ENCODE assay signal across 16 cellular contexts in genomic region chr14:63486729-63487128, GRCh38. TPM values are rescaled to one million over a fixed set of nuclear protein-coding genes. Genes with fewer than 3 reads are reported as not detected.
DNase-seq lines count a peak whose midpoint lies in the region; ATAC-seq, FAIRE-seq and TF ChIP-seq lines count a peak whose summit lies in the region.
"Had no signal": no experiment of that assay in that cellular context is flagged by ENCODE, and none has a peak within 500 bp of the region (broad histone marks: within the 10 kb centered on the region; RNA-seq: fewer than 3 reads in every experiment).

No MANE protein-coding gene starts in this region.

- no peak for TF ChIP-seq EP300 in K562 (IDR thresholded peaks at IDR 0.05; ENCODE audit: low read length)

- H3K18ac ChIP-seq in H9 (ENCODE audit: insufficient read length, low read depth, low read length), result no peak overlapping the region

- H3K36me3 ChIP-seq in K562 (ENCODE audit: control insufficient read depth, insufficient read depth, low read length), result no peaks in the 10 kb centered on the region

- H3K79me1 ChIP-seq in H9 (ENCODE audit: insufficient read depth, low read depth, low read length, poor library complexity, severe bottlenecking), result peaks cover 9% of the 10 kb centered on the region

- H4K91ac ChIP-seq in H9 (ENCODE audit: insufficient read length, low read depth, low read length), result no peak overlapping the region

- no peak overlapping the region for H2AFZ ChIP-seq in H9 (ENCODE audit: low read length)
- H2AFZ ChIP-seq in K562 (ENCODE audit: low read depth, low read length), result no peak overlapping the region
- H2AFZ ChIP-seq: parathyroid adenoma had no signal

- no peak overlapping the region for H3K4ac ChIP-seq in H9 (ENCODE audit: low read depth, low read length)

- H3K36me3 Mint-ChIP-seq in H9 (ENCODE audit: insufficient read depth in 1 of 3, low read depth in 3 of 3) (no peaks in the 10 kb centered on the region), nephron progenitor cell (ENCODE audit: low read depth) (peaks cover 30% of the 10 kb centered on the region)

- H4K5ac ChIP-seq in H9 (ENCODE audit: insufficient read length, low read depth, low read length), result no peak overlapping the region

- H3K4me2 ChIP-seq in H9 (ENCODE audit: insufficient read depth, insufficient read length, low read length) (no peak overlapping the region), K562 (ENCODE audit: insufficient read depth, low read length) (no peak overlapping the region)

- TF ChIP-seq RAD21 in K562 (CRISPR knock-in tag; conservative IDR thresholded peaks at IDR 0.05 in 1 of 2, IDR thresholded peaks at IDR 0.05 in 1 of 2), result no peak

- no peak overlapping the region for H3K23ac ChIP-seq in H9 (ENCODE audit: insufficient read length, low read depth, low read length)

- no peak overlapping the region for H3K14ac ChIP-seq in H9 (ENCODE audit: insufficient read depth, low read length)

- peak overlapping the region; percentile 37 to 92 (median 50); a peak in 6 of 7 replicates for H3K27ac Mint-ChIP-seq in H9
- peak overlapping the region; percentile 95 for H3K27ac Mint-ChIP-seq in nephron progenitor cell

- ATAC-seq in K562, result no peak
- no peak for ATAC-seq in foreskin keratinocyte
- ATAC-seq: left colon, mucosa of descending colon had no signal

- no peak overlapping the region for H3K9ac ChIP-seq in H9 (ENCODE audit: extremely low read depth, insufficient read length, low read length)
- H3K9ac ChIP-seq in K562 (ENCODE audit: insufficient read depth in 1 of 2, low read depth in 2 of 2, low read length in 2 of 2), result no peak overlapping the region
- H3K9ac ChIP-seq: parathyroid adenoma had no signal

- H3K4me3 Mint-ChIP-seq in H9 (no peak overlapping the region), nephron progenitor cell (no peak overlapping the region)

- no peaks in the 10 kb centered on the region for H3K27me3 ChIP-seq in H9 (ENCODE audit: insufficient read depth, low read length)
- no peaks in the 10 kb centered on the region for H3K27me3 ChIP-seq in K562 (ENCODE audit: control insufficient read depth in 2 of 2, insufficient read depth in 2 of 2, low read length in 2 of 2)
- no peaks in the 10 kb centered on the region for H3K27me3 ChIP-seq in foreskin keratinocyte

- DNase-seq in H9 (no peak), NCI-H526 treated with DMSO at 0.1 percent for 48 hours (lab: John Stamatoyannopoulos, UW) (peak; percentile 58), K562 (ENCODE audit: extremely low read depth in 1 of 4, low spot score in 3 of 4) (no peak), nephron progenitor cell (no peak), foreskin keratinocyte (no peak), retina (no peak), kidney tubule cell (ENCODE audit: low spot score) (no peak)
- DNase-seq: DMS 273 treated with DMSO at 0.1 percent for 48 hours; foreskin fibroblast; left colon; mucosa of descending colon; NCI-H2029; NCI-H774; stimulated activated CD4-positive, alpha-beta T cell treated with anti-CD3 and anti-CD28 coated beads, Interleukin-4, amount 100 ng/mL, for 1 hour had no signal

- peaks cover 19 to 30% of the 10 kb centered on the region in 2 experiments for H3K4me1 Mint-ChIP-seq in H9
- H3K4me1 Mint-ChIP-seq in nephron progenitor cell, result peaks cover 18% of the 10 kb centered on the region

- no peak overlapping the region for H3K27ac ChIP-seq in H9 (ENCODE audit: insufficient read length, low read depth, low read length)
- H3K27ac ChIP-seq in K562 (ENCODE audit: extremely low read depth, low read depth, low read length), result no peak overlapping the region
- no peak overlapping the region for H3K27ac ChIP-seq in foreskin keratinocyte
- H3K27ac ChIP-seq: parathyroid adenoma had no signal

- TF ChIP-seq POLR2A in K562 (conservative IDR thresholded peaks at IDR 0.05), result no peak

- no peaks in the 10 kb centered on the region for H3K9me1 ChIP-seq in K562 (ENCODE audit: control insufficient read depth, insufficient read depth, low read length)

- no peak overlapping the region for H2BK12ac ChIP-seq in H9 (ENCODE audit: insufficient read length, low read depth, low read length)

- H3K4me1 ChIP-seq in H9 (ENCODE audit: insufficient read depth, low read length) (no peaks in the 10 kb centered on the region), K562 (replicated peaks in 1 of 2; ENCODE audit: control insufficient read depth in 2 of 2, insufficient read depth in 2 of 2, low read length in 2 of 2) (peaks cover 0 to 2% of the 10 kb centered on the region in 2 experiments; a peak in 3 of 5 replicates), foreskin keratinocyte (peaks cover 19% of the 10 kb centered on the region)
- H3K4me1 ChIP-seq: parathyroid adenoma had no signal

- CTCF ChIA-PET in K562 (lab: Yijun Ruan, JAX; ENCODE audit: low intra/inter-chr PET ratio), result no interaction called here

- H3K56ac ChIP-seq in H9 (ENCODE audit: insufficient read length, low read depth, low read length), result no peak overlapping the region

- H3K9me3 Mint-ChIP-seq in H9, result no peaks in the 10 kb centered on the region
- H3K9me3 Mint-ChIP-seq in nephron progenitor cell, result no peaks in the 10 kb centered on the region

- H3K79me2 ChIP-seq in H9 (ENCODE audit: insufficient read depth, low read length) (peaks cover 13% of the 10 kb centered on the region; the same call in 1 of the 2 replicates), K562 (ENCODE audit: control insufficient read depth, insufficient read depth, low read length) (peaks cover 51% of the 10 kb centered on the region)

- H3K9me3 ChIP-seq in H9 (ENCODE audit: control insufficient read depth, low read depth, low read length), result no peaks in the 10 kb centered on the region
- no peaks in the 10 kb centered on the region for H3K9me3 ChIP-seq in K562 (replicated peaks; ENCODE audit: control insufficient read depth, insufficient read depth, low read depth, low read length)
- H3K9me3 ChIP-seq: mucosa of descending colon had no signal

- H3K27me3 Mint-ChIP-seq in H9 (ENCODE audit: low read depth), result no peaks in the 10 kb centered on the region
- H3K27me3 Mint-ChIP-seq in nephron progenitor cell (ENCODE audit: low read depth, poor library complexity), result peaks cover 2% of the 10 kb centered on the region

- H4K20me1 ChIP-seq in H9 (ENCODE audit: control insufficient read depth, insufficient read depth, insufficient read length) (no peaks in the 10 kb centered on the region), K562 (replicated peaks; ENCODE audit: control insufficient read depth, insufficient read depth, low read length) (no peaks in the 10 kb centered on the region)

- no TSS peak for BruUV-seq in K562 (replicated peaks; lab: Mats Ljungman, UMichigan)

- H4K8ac ChIP-seq in H9 (replicated peaks; ENCODE audit: insufficient read length, low read depth, low read length), result no peak overlapping the region

- H2AK5ac ChIP-seq in H9 (ENCODE audit: insufficient read length, low read length), result no peak overlapping the region

- no peak overlapping the region for H3K4me3 ChIP-seq in K562
- H3K4me3 ChIP-seq: mucosa of descending colon had no signal

- H2BK5ac ChIP-seq in H9 (ENCODE audit: insufficient read length, low read length), result no peak overlapping the region

- intact Hi-C loops in K562 (cut with micrococcal nuclease), result no loop called here

- no peak for FAIRE-seq in K562 (lab: Jason Lieb, UNC)
- FAIRE-seq: endothelial cell of umbilical vein had no signal

- no peak overlapping the region for H2BK15ac ChIP-seq in H9 (ENCODE audit: low read depth, low read length)

- in situ Hi-C loops in K562 (cut with MboI), result no loop called here

- POLR2A ChIA-PET in K562 (lab: Yijun Ruan, JAX), result no interaction called here

- no peaks in the 10 kb centered on the region for H3K23me2 ChIP-seq in H9 (ENCODE audit: insufficient read length, low read depth, low read length, poor library complexity, severe bottlenecking)

- TF ChIP-seq CTCF in H9 (conservative IDR thresholded peaks at IDR 0.05), result no peak
- no peak for TF ChIP-seq CTCF in K562 (IDR thresholded peaks at IDR 0.05 in 2 of 3, conservative IDR thresholded peaks at IDR 0.05 in 1 of 3; ENCODE audit: insufficient read depth in 2 of 3, low read depth in 1 of 3, low read length in 3 of 3)
- TF ChIP-seq CTCF in nephron progenitor cell (IDR thresholded peaks at IDR 0.05), result no peak
- no peak for TF ChIP-seq CTCF in foreskin keratinocyte (conservative IDR thresholded peaks at IDR 0.05)

- H3T11ph ChIP-seq in H9 (ENCODE audit: low read length), result no peak overlapping the region

- no peak overlapping the region for H2BK20ac ChIP-seq in H9 (ENCODE audit: low read depth, low read length, poor library complexity, severe bottlenecking)

- H2BK120ac ChIP-seq in H9 (ENCODE audit: low read depth, low read length, poor library complexity, severe bottlenecking), result no peak overlapping the region

TF ChIP-seq in K562, 482 proteins besides CTCF, POLR2A, EP300 and RAD21 (continues in another document):
- TF ChIP-seq ATF3 (IDR thresholded peaks at IDR 0.05), result peak; percentile 42
- no peak for TF ChIP-seq ATF3 (CRISPR knock-in tag; conservative IDR thresholded peaks at IDR 0.05)

RNA-seq across cellular contexts. Expression of gene PPP2R5E, which starts 56.4 kb away (rescaled TPM):
- total RNA-seq in H9 (2021) (63.0 and 65.8 TPM in 2 replicates), K562 (2014; rRNA removed) (5.1 and 5.2 TPM in 2 replicates), K562 (2014; rRNA removed; fragmentation: Illumina TruSeq; extraction: Trizol) (15.6 and 18.1 TPM in 2 replicates), K562 (2015; rRNA removed; fragmentation: Illumina TruSeq; extraction: Trizol) (14.1 and 14.5 TPM in 2 replicates), K562 (2021) (30.3 and 30.8 TPM in 2 replicates), foreskin keratinocyte (34.4 and 36.9 TPM in 2 replicates)
- total RNA-seq in K562 (2011; cell fraction: chromatin; rRNA removed; ENCODE audit: low replicate concordance), result 13.7 and 28.3 TPM in 2 replicates
- 10.8 TPM in 2 replicates for total RNA-seq in K562 (2011; cell fraction: nucleolus; rRNA removed)
- total RNA-seq in K562 (2011; cell fraction: nucleoplasm; rRNA removed), result 19.8 and 35.3 TPM in 2 replicates
- polyA plus RNA-seq in K562 (2011; rRNA removed) (5.5 and 11.0 TPM in 2 replicates), K562 (2014; fragmentation: Illumina TruSeq; extraction: Trizol) (15.8 and 18.4 TPM in 2 replicates), K562 (2014; fragmentation: Nextera tagmentation; extraction: Ambion mirVana) (1 to 10 TPM; 4.2 to 6.2 TPM), K562 (2014; rRNA removed) (8.9 and 9.0 TPM in 2 replicates), foreskin keratinocyte (10.1 and 12.6 TPM in 2 replicates)
- polyA plus RNA-seq in K562 (2011; cell fraction: cytosol; rRNA removed), result 3.1 and 3.5 TPM in 2 replicates
- polyA plus RNA-seq in K562 (2011; cell fraction: nucleus; rRNA removed), result 3.8 and 4.2 TPM in 2 replicates
- 13.1 and 15.3 TPM in 2 replicates for polyA plus RNA-seq in K562 (2012)
- 16.0 and 18.8 TPM in 2 replicates for polyA minus RNA-seq in K562 (2011; rRNA and poly(A)+ RNA removed)
- 12.3 and 20.4 TPM in 2 replicates for polyA minus RNA-seq in K562 (2011; cell fraction: cytosol; rRNA and poly(A)+ RNA removed)
- polyA minus RNA-seq in K562 (2011; cell fraction: nucleus; rRNA and poly(A)+ RNA removed), result 6.3 and 9.1 TPM in 2 replicates
